In genomic region chr5:103561670-103562069, GRCh38 we compare ENCODE assay signal across 8 cellular contexts. TPM values are rescaled to one million over a fixed set of nuclear protein-coding genes. Genes with fewer than 3 reads are reported as not detected.
A peak's percentile ranks its signal among the peaks of the same experiment; 100 is the strongest.
DNase-seq lines count a peak whose midpoint lies in the region; ATAC-seq, FAIRE-seq and TF ChIP-seq lines count a peak whose summit lies in the region.

No MANE protein-coding gene starts in this region.

- no peaks in the 10 kb centered on the region for H4K20me1 ChIP-seq in keratinocyte (ENCODE audit: control insufficient read depth, extremely low read depth, insufficient read depth, low read length)

- no peaks in the 10 kb centered on the region for H3K36me3 Mint-ChIP-seq in activated T-cell treated with anti-CD3 and anti-CD28 coated beads, Interleukin-2, amount 50 U/mL, for 4 hours (ENCODE audit: insufficient read depth)
- no peaks in the 10 kb centered on the region for H3K36me3 Mint-ChIP-seq in activated CD8-positive, alpha-beta T cell treated with anti-CD3 and anti-CD28 coated beads for 36 hours (ENCODE audit: low read depth)

- H3K27me3 Mint-ChIP-seq in activated T-cell treated with anti-CD3 and anti-CD28 coated beads, Interleukin-2, amount 50 U/mL, for 4 hours (ENCODE audit: low read depth) = no peaks in the 10 kb centered on the region
- H3K27me3 Mint-ChIP-seq in activated CD8-positive, alpha-beta T cell treated with anti-CD3 and anti-CD28 coated beads for 36 hours = no peaks in the 10 kb centered on the region

- FAIRE-seq in keratinocyte (lab: Jason Lieb, UNC) (no peak), GM12891 (lab: Jason Lieb, UNC) (no peak)

- peak overlapping the region; percentile 87 for H3K27ac ChIP-seq in keratinocyte (ENCODE audit: control insufficient read depth, insufficient read depth, low read length)
- H3K27ac ChIP-seq in subcutaneous abdominal adipose tissue (ENCODE audit: low read depth, low read length) = peak overlapping the region; percentile 61

- H3K4me1 Mint-ChIP-seq in activated T-cell treated with anti-CD3 and anti-CD28 coated beads, Interleukin-2, amount 50 U/mL, for 4 hours (ENCODE audit: low read depth) = peaks cover 18% of the 10 kb centered on the region
- H3K4me1 Mint-ChIP-seq in activated CD8-positive, alpha-beta T cell treated with anti-CD3 and anti-CD28 coated beads for 36 hours (ENCODE audit: low read depth) = peaks cover 15% of the 10 kb centered on the region

- H3K4me3 ChIP-seq in keratinocyte (ENCODE audit: control insufficient read depth in 2 of 3, extremely low read depth in 1 of 3, insufficient read depth in 2 of 3, low read depth in 1 of 3, low read length in 3 of 3) (peak overlapping the region; percentile 65 to 91 (median 88)), subcutaneous abdominal adipose tissue (ENCODE audit: low read depth in 1 of 5, low read length in 5 of 5) (peak overlapping the region; percentile 71 to 96 (median 89))

- H3K9me3 ChIP-seq in keratinocyte (ENCODE audit: control insufficient read depth, low read depth, low read length) = no peaks in the 10 kb centered on the region
- no peaks in the 10 kb centered on the region for H3K9me3 ChIP-seq in subcutaneous abdominal adipose tissue (ENCODE audit: control insufficient read depth in 5 of 5, low read length in 5 of 5)

- no peak for TF ChIP-seq CTCF in activated CD8-positive, alpha-beta T cell treated with anti-CD3 and anti-CD28 coated beads for 36 hours (IDR thresholded peaks at IDR 0.05)
- no peak for TF ChIP-seq CTCF in keratinocyte (optimal IDR thresholded peaks at IDR 0.05 in 1 of 3, IDR thresholded peaks at IDR 0.05 in 1 of 3, conservative IDR thresholded peaks at IDR 0.05 in 1 of 3; ENCODE audit: extremely low read depth in 1 of 3, insufficient read depth in 2 of 3, low read length in 3 of 3)

- H2AFZ ChIP-seq in keratinocyte (ENCODE audit: control insufficient read depth, low read length) = peak overlapping the region; percentile 85

- H3K36me3 ChIP-seq in keratinocyte (ENCODE audit: control insufficient read depth in 2 of 2, extremely low read depth in 1 of 2, insufficient read depth in 2 of 2, low read length in 2 of 2) (peaks cover 4 to 7% of the 10 kb centered on the region in 2 experiments), subcutaneous abdominal adipose tissue (ENCODE audit: control insufficient read depth in 5 of 5, insufficient read depth in 5 of 5, low read length in 5 of 5) (peaks cover 0 to 16% (median 5%) of the 10 kb centered on the region in 5 donors)

- no peak for DNase-seq in activated T-cell treated with anti-CD3 and anti-CD28 coated beads, Interleukin-2, amount 50 U/mL, for 4 hours
- DNase-seq in activated T-cell treated with anti-CD3 and anti-CD28 coated beads for 4 hours (no peak), keratinocyte (ENCODE audit: low read depth, low spot score) (no peak), GM12891 (ENCODE audit: insufficient read length, low spot score) (no peak), cortex of kidney (lab: John Stamatoyannopoulos, UW) (no peak)
- DNase-seq in activated CD8-positive, alpha-beta T cell treated with anti-CD3 and anti-CD28 coated beads for 36 hours = no peak

- dilution Hi-C loops in keratinocyte (cut with MboI; ENCODE audit: extremely low pct_ligation_motif_present, low sequenced_read_pairs) = no loop called here

- H3K4me3 Mint-ChIP-seq in activated T-cell treated with anti-CD3 and anti-CD28 coated beads, Interleukin-2, amount 50 U/mL, for 4 hours = peak overlapping the region; percentile 85
- H3K4me3 Mint-ChIP-seq in activated CD8-positive, alpha-beta T cell treated with anti-CD3 and anti-CD28 coated beads for 36 hours = peak overlapping the region; percentile 83

- TF ChIP-seq POLR2A in GM12891 (IDR thresholded peaks at IDR 0.05; ENCODE audit: low read depth, low read length) = no peak

- POLR2A ChIA-PET in activated CD8-positive, alpha-beta T cell treated with anti-CD3 and anti-CD28 coated beads for 36 hours (lab: Charles Lee) = interaction anchor here (1.6 kb wide), 1 partner anchor 21 kb away, joined by 3 read pairs; no protein-coding TSS in a partner anchor

- no peaks in the 10 kb centered on the region for H3K9me1 ChIP-seq in keratinocyte (ENCODE audit: control insufficient read depth, extremely low read depth, insufficient read depth, low read length)

- H3K27me3 ChIP-seq in keratinocyte (ENCODE audit: control insufficient read depth, extremely low read depth, insufficient read depth, low read length) (no peaks in the 10 kb centered on the region), subcutaneous abdominal adipose tissue (ENCODE audit: control insufficient read depth in 5 of 5, insufficient read depth in 4 of 5, low read length in 5 of 5) (no peaks in the 10 kb centered on the region)

- no peak for ATAC-seq in activated T-cell treated with anti-CD3 and anti-CD28 coated beads, Interleukin-2, amount 50 U/mL, for 4 hours
- no peak for ATAC-seq in activated CD8-positive, alpha-beta T cell treated with anti-CD3 and anti-CD28 coated beads for 36 hours
- no peak for ATAC-seq in GM21737 (IDR thresholded peaks at IDR 0.05; ENCODE audit: unreplicated experiment)

- H3K4me2 ChIP-seq in keratinocyte (ENCODE audit: control insufficient read depth, extremely low read depth, insufficient read depth, low read depth, low read length) = peak overlapping the region; percentile 93

- no peaks in the 10 kb centered on the region for H3K9me3 Mint-ChIP-seq in activated T-cell treated with anti-CD3 and anti-CD28 coated beads, Interleukin-2, amount 50 U/mL, for 4 hours
- H3K9me3 Mint-ChIP-seq in activated CD8-positive, alpha-beta T cell treated with anti-CD3 and anti-CD28 coated beads for 36 hours = no peaks in the 10 kb centered on the region

- H3K27ac Mint-ChIP-seq in activated CD8-positive, alpha-beta T cell treated with anti-CD3 and anti-CD28 coated beads for 36 hours = peak overlapping the region; percentile 78

- CTCF ChIA-PET in activated CD8-positive, alpha-beta T cell treated with anti-CD3 and anti-CD28 coated beads for 36 hours (lab: Charles Lee) = interaction anchor here (1.1 kb wide), 1 partner anchor 12 kb away, joined by 4 read pairs; no protein-coding TSS in a partner anchor

- H3K79me2 ChIP-seq in keratinocyte (ENCODE audit: control insufficient read depth, insufficient read depth, low read length) = peaks cover 3% of the 10 kb centered on the region

- intact Hi-C loops in activated CD8-positive, alpha-beta T cell treated with anti-CD3 and anti-CD28 coated beads for 36 hours (cut with micrococcal nuclease) = no loop called here

- H3K9ac ChIP-seq in keratinocyte (ENCODE audit: control insufficient read depth, extremely low read depth, insufficient read depth, low read length) (peak overlapping the region; percentile 87), subcutaneous abdominal adipose tissue (ENCODE audit: low read length in 5 of 5) (peak overlapping the region in 4 of 5 donors; percentile 64 to 80 (median 75))

- H3K4me1 ChIP-seq in keratinocyte (ENCODE audit: control insufficient read depth, extremely low read depth, insufficient read depth, low read length) (peaks cover 6% of the 10 kb centered on the region), subcutaneous abdominal adipose tissue (ENCODE audit: control insufficient read depth in 5 of 5, insufficient read depth in 5 of 5, low read length in 5 of 5) (peaks cover 2 to 20% (median 14%) of the 10 kb centered on the region in 5 donors)

TF ChIP-seq in GM12891, 5 proteins besides CTCF, POLR2A, EP300 and RAD21:
- TF ChIP-seq PAX5 (IDR thresholded peaks at IDR 0.05; ENCODE audit: insufficient read depth, low read length, severe bottlenecking) (no peak), SPI1 (IDR thresholded peaks at IDR 0.05; ENCODE audit: low read depth, low read length) (no peak), POU2F2 (IDR thresholded peaks at IDR 0.05; ENCODE audit: low read depth, low read length) (no peak), POLR2AphosphoS5 (IDR thresholded peaks at IDR 0.05; ENCODE audit: low read depth, low read length) (no peak), TAF1 (IDR thresholded peaks at IDR 0.05; ENCODE audit: low read depth, low read length) (no peak)

RNA-seq across cellular contexts. Expression of gene NUDT12, which starts 0.9 kb away (rescaled TPM):
- total RNA-seq in activated T-cell treated with anti-CD3 and anti-CD28 coated beads, Interleukin-2, amount 50 U/mL, for 4 hours = 1 to 10 TPM; 2.3 to 2.9 (median 2.3) TPM
- total RNA-seq in activated CD8-positive, alpha-beta T cell treated with anti-CD3 and anti-CD28 coated beads for 36 hours = 1 to 10 TPM; 2.7 to 3.0 TPM
- polyA plus RNA-seq in keratinocyte = 7.5 to 17.6 TPM (median 12.3 TPM) in 3 replicates
- 13.4 TPM for polyA plus RNA-seq in keratinocyte (2011; ENCODE audit: low read depth)
- polyA plus RNA-seq in keratinocyte (2011; cell fraction: cytosol; rRNA removed) = 5.0 and 10.7 TPM in 2 replicates
- polyA plus RNA-seq in keratinocyte (2011; cell fraction: nucleus; rRNA removed) = 14.9 and 20.6 TPM in 2 replicates
- polyA plus RNA-seq in keratinocyte (2012; ENCODE audit: low replicate concordance) = 7.9 and 11.1 TPM in 2 replicates
- polyA minus RNA-seq in keratinocyte = 0.23 to 8.9 TPM (median 6.1 TPM) in 3 replicates
- 6.7 TPM for polyA minus RNA-seq in keratinocyte (2011; cell fraction: cytosol; rRNA and poly(A)+ RNA removed)
- 5.6 and 11.7 TPM in 2 replicates for polyA minus RNA-seq in keratinocyte (2011; cell fraction: nucleus; rRNA and poly(A)+ RNA removed)
- polyA plus RNA-seq in GM12891 (2012; ENCODE audit: low read depth, missing spikeins) = 3.3 TPM
